Comparison of ENCODE assay signal across 36 cellular contexts in genomic region chr9:86724528-86724927, GRCh38.
"Had no signal": no experiment of that assay in that cellular context is flagged by ENCODE, and none has a peak within 500 bp of the region (broad histone marks: within the 10 kb centered on the region; RNA-seq: fewer than 3 reads in every experiment).

No MANE protein-coding gene starts in this region.

- DNase-seq: activated B cell treated with CpG ODN at 0.5 μM for 24 hours; activated CD4-positive, alpha-beta memory T cell treated with anti-CD3 and anti-CD28 coated beads for 36 hours; activated CD4-positive, alpha-beta T cell treated with anti-CD3 and anti-CD28 coated beads for 4 hours; activated CD4-positive, alpha-beta T cell treated with anti-CD3 and anti-CD28 coated beads, Interleukin-2, amount 10 ng/mL, durations not matched to agents 24 days and 14 days; activated CD4-positive, alpha-beta T cell treated with anti-CD3 and anti-CD28 coated beads, Interleukin-2, amount 50 U/mL, for 1 hour; activated CD4-positive, alpha-beta T cell treated with anti-CD3 and anti-CD28 coated beads, Interleukin-2, amount 50 U/mL, for 4 hours; activated CD4-positive, CD25-positive, alpha-beta regulatory T cell treated with anti-CD3 and anti-CD28 coated beads, Interleukin-2, amount 50 U/mL, for 72 hours; activated CD8-positive, alpha-beta memory T cell treated with anti-CD3 and anti-CD28 coated beads, Interleukin-2, amount 50 U/mL, for 4 hours; activated CD8-positive, alpha-beta T cell treated with anti-CD3 and anti-CD28 coated beads for 36 hours; activated gamma-delta T cell; activated naive CD4-positive, alpha-beta T cell treated with anti-CD3 and anti-CD28 coated beads, Interleukin-2, amount 10 ng/mL, durations not matched to agents 7 days and 5 days; activated naive CD4-positive, alpha-beta T cell treated with Interleukin-2 at 50 U/mL for 16 hours; activated naive CD8-positive, alpha-beta T cell treated with anti-CD3 and anti-CD28 coated beads for 36 hours; activated T-cell treated with anti-CD3 and anti-CD28 coated beads for 4 hours; activated T-cell treated with anti-CD3 and anti-CD28 coated beads, Interleukin-2, amount 50 U/mL, for 1 hour; activated T-cell treated with anti-CD3 and anti-CD28 coated beads, Interleukin-2, amount 50 U/mL, for 4 hours; activated T-cell treated with anti-CD3 and anti-CD28 coated beads, Interleukin-2, amount 50 U/mL, for 72 hours; adrenal gland; amniotic stem cell; aorta; caudate nucleus; cerebellar nuclear complex; T-helper 1 cell; T-helper 2 cell; T-helper 9 cell had no signal

- H3K4me1 Mint-ChIP-seq: activated B cell treated with CpG ODN at 0.5 μM for 24 hours; activated CD4-positive, alpha-beta T cell treated with anti-CD3 and anti-CD28 coated beads, Interleukin-2, amount 10 ng/mL, durations not matched to agents 24 days and 14 days; activated naive CD4-positive, alpha-beta T cell treated with anti-CD3 and anti-CD28 coated beads, Interleukin-2, amount 10 ng/mL, durations not matched to agents 7 days and 5 days; activated naive CD8-positive, alpha-beta T cell treated with anti-CD3 and anti-CD28 coated beads for 36 hours; activated T-helper 17 cell treated with anti-CD3 and anti-CD28 coated beads, Interleukin-2, amount 50 U/mL, for 72 hours had no signal

- H3K27ac Mint-ChIP-seq: activated B cell treated with CpG ODN at 0.5 μM for 24 hours; activated CD4-positive, alpha-beta memory T cell treated with anti-CD3 and anti-CD28 coated beads for 36 hours; activated CD4-positive, alpha-beta T cell treated with anti-CD3 and anti-CD28 coated beads, Interleukin-2, amount 10 ng/mL, durations not matched to agents 24 days and 14 days; activated CD8-positive, alpha-beta T cell treated with anti-CD3 and anti-CD28 coated beads for 36 hours; activated naive CD4-positive, alpha-beta T cell treated with anti-CD3 and anti-CD28 coated beads, Interleukin-2, amount 10 ng/mL, durations not matched to agents 7 days and 5 days; activated naive CD4-positive, alpha-beta T cell treated with anti-CD3 and anti-CD28 coated beads, Interleukin-2, amount 50 U/mL, for 72 hours; activated naive CD8-positive, alpha-beta T cell treated with anti-CD3 and anti-CD28 coated beads for 36 hours; activated T-cell treated with anti-CD3 and anti-CD28 coated beads, Interleukin-2, amount 50 U/mL, for 72 hours; activated T-helper 1 cell treated with anti-CD3 and anti-CD28 coated beads, Interleukin-12 subunit alpha, Interleukin-12 subunit beta, Interleukin-2, Interleukin-4 antibody, amounts not matched to agents 30 ng/mL and 10 ng/mL and 1 ng/mL, durations not matched to agents 14 hours and 24 hours and 36 hours; activated T-helper 17 cell treated with anti-CD3 and anti-CD28 coated beads, Interleukin-2, amount 50 U/mL, for 72 hours; brain; T-helper 1 cell treated with Interleukin-12 subunit alpha and Interleukin-12 subunit beta and Interleukin-4 antibody, amounts not matched to agents 30 μg/mL and 1 μg/mL, for 36 hours; T-helper 2 cell treated with Interferon-gamma antibody and Interleukin-4, amounts not matched to agents 5 μg/mL and 100 μg/mL, for 36 hours had no signal

- H3K27ac ChIP-seq: adrenal gland, cardiac muscle cell, VCaP had no signal

- H3K27me3 ChIP-seq: adrenal gland, cardiac muscle cell had no signal

- H3K4me3 ChIP-seq: adrenal gland, cardiac muscle cell had no signal

- H3K9me3 ChIP-seq: adrenal gland had no signal

- FAIRE-seq: bronchial epithelial cell, TTC549 had no signal

- H3K4me3 Mint-ChIP-seq: activated B cell treated with CpG ODN at 0.5 μM for 24 hours; activated CD4-positive, alpha-beta memory T cell treated with anti-CD3 and anti-CD28 coated beads for 36 hours; activated CD4-positive, alpha-beta T cell treated with anti-CD3 and anti-CD28 coated beads, Interleukin-2, amount 10 ng/mL, durations not matched to agents 24 days and 14 days; activated CD8-positive, alpha-beta T cell treated with anti-CD3 and anti-CD28 coated beads for 36 hours; activated naive CD4-positive, alpha-beta T cell treated with anti-CD3 and anti-CD28 coated beads, Interleukin-2, amount 10 ng/mL, durations not matched to agents 7 days and 5 days; activated naive CD8-positive, alpha-beta T cell treated with anti-CD3 and anti-CD28 coated beads for 36 hours; activated T-cell treated with anti-CD3 and anti-CD28 coated beads, Interleukin-2, amount 50 U/mL, for 4 hours; activated T-cell treated with anti-CD3 and anti-CD28 coated beads, Interleukin-2, amount 50 U/mL, for 72 hours; activated T-helper 1 cell treated with anti-CD3 and anti-CD28 coated beads, Interleukin-12 subunit alpha, Interleukin-12 subunit beta, Interleukin-2, Interleukin-4 antibody, amounts not matched to agents 30 ng/mL and 10 ng/mL and 1 ng/mL, durations not matched to agents 14 hours and 24 hours and 36 hours; activated T-helper 17 cell treated with anti-CD3 and anti-CD28 coated beads, Interleukin-2, amount 50 U/mL, for 72 hours; brain; central memory CD8-positive, alpha-beta T cell; T-helper 1 cell treated with Interleukin-12 subunit alpha and Interleukin-12 subunit beta and Interleukin-4 antibody, amounts not matched to agents 30 μg/mL and 1 μg/mL, for 36 hours; T-helper 2 cell treated with Interferon-gamma antibody and Interleukin-4, amounts not matched to agents 5 μg/mL and 100 μg/mL, for 36 hours had no signal

- H3K36me3 Mint-ChIP-seq: activated CD4-positive, alpha-beta memory T cell treated with anti-CD3 and anti-CD28 coated beads for 36 hours; activated naive CD4-positive, alpha-beta T cell treated with anti-CD3 and anti-CD28 coated beads, Interleukin-2, amount 10 ng/mL, durations not matched to agents 7 days and 5 days; activated naive CD4-positive, alpha-beta T cell treated with anti-CD3 and anti-CD28 coated beads, Interleukin-2, amount 50 U/mL, for 72 hours; activated naive CD8-positive, alpha-beta T cell treated with anti-CD3 and anti-CD28 coated beads for 36 hours; brain had no signal

- H3K27me3 Mint-ChIP-seq: activated B cell treated with CpG ODN at 0.5 μM for 24 hours; activated CD4-positive, alpha-beta T cell treated with anti-CD3 and anti-CD28 coated beads, Interleukin-2, amount 10 ng/mL, durations not matched to agents 24 days and 14 days; activated CD8-positive, alpha-beta T cell treated with anti-CD3 and anti-CD28 coated beads for 36 hours; activated naive CD4-positive, alpha-beta T cell treated with anti-CD3 and anti-CD28 coated beads, Interleukin-2, amount 10 ng/mL, durations not matched to agents 7 days and 5 days; brain had no signal

- ATAC-seq: activated CD8-positive, alpha-beta T cell treated with anti-CD3 and anti-CD28 coated beads for 36 hours; activated naive CD4-positive, alpha-beta T cell treated with anti-CD3 and anti-CD28 coated beads, Interleukin-2, amount 50 U/mL, for 72 hours; activated T-cell treated with anti-CD3 and anti-CD28 coated beads, Interleukin-2, amount 50 U/mL, for 4 hours; activated T-cell treated with anti-CD3 and anti-CD28 coated beads, Interleukin-2, amount 50 U/mL, for 72 hours; activated T-helper 17 cell treated with anti-CD3 and anti-CD28 coated beads, Interleukin-2, amount 50 U/mL, for 72 hours had no signal

- H3K9me3 Mint-ChIP-seq: activated B cell treated with CpG ODN at 0.5 μM for 24 hours; activated CD4-positive, alpha-beta memory T cell treated with anti-CD3 and anti-CD28 coated beads for 36 hours; activated CD4-positive, alpha-beta T cell treated with anti-CD3 and anti-CD28 coated beads, Interleukin-2, amount 10 ng/mL, durations not matched to agents 24 days and 14 days; activated CD8-positive, alpha-beta T cell treated with anti-CD3 and anti-CD28 coated beads for 36 hours; activated naive CD4-positive, alpha-beta T cell treated with anti-CD3 and anti-CD28 coated beads, Interleukin-2, amount 10 ng/mL, durations not matched to agents 7 days and 5 days; activated naive CD4-positive, alpha-beta T cell treated with anti-CD3 and anti-CD28 coated beads, Interleukin-2, amount 50 U/mL, for 72 hours; activated naive CD8-positive, alpha-beta T cell treated with anti-CD3 and anti-CD28 coated beads for 36 hours; activated T-cell treated with anti-CD3 and anti-CD28 coated beads, Interleukin-2, amount 50 U/mL, for 72 hours; activated T-helper 1 cell treated with anti-CD3 and anti-CD28 coated beads, Interleukin-12 subunit alpha, Interleukin-12 subunit beta, Interleukin-2, Interleukin-4 antibody, amounts not matched to agents 30 ng/mL and 10 ng/mL and 1 ng/mL, durations not matched to agents 14 hours and 24 hours and 36 hours; activated T-helper 17 cell treated with anti-CD3 and anti-CD28 coated beads, Interleukin-2, amount 50 U/mL, for 72 hours; central memory CD8-positive, alpha-beta T cell; T-helper 1 cell treated with Interleukin-12 subunit alpha and Interleukin-12 subunit beta and Interleukin-4 antibody, amounts not matched to agents 30 μg/mL and 1 μg/mL, for 36 hours; T-helper 2 cell treated with Interferon-gamma antibody and Interleukin-4, amounts not matched to agents 5 μg/mL and 100 μg/mL, for 36 hours had no signal

- H3K36me3 ChIP-seq: adrenal gland, cardiac muscle cell had no signal
